ENCODE assay signal across 18 cellular contexts in the genomic region with DNA sequence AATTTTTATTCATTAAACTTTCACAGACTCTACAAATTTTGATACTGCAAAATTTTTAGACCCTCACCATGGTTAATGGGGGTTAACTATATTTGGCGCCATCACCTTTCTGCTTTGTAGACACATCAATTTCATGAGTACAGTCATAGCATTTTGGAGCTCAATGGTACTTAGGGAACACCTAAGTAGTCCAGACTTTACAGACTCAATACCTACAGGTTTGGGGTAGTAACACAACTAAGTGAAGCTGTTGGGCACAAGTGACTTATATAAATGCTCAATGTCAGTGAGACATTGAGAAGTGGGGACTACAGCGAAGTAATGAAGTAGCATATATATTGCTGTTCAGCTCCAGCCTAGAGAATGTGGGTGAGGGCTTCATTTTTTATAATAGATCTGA. TPM values are rescaled to one million over a fixed set of nuclear protein-coding genes. Genes with fewer than 3 reads are reported as not detected.
A peak's percentile ranks its signal among the peaks of the same experiment; 100 is the strongest.
DNase-seq lines count a peak whose midpoint lies in the region; ATAC-seq, FAIRE-seq and TF ChIP-seq lines count a peak whose summit lies in the region.
"Had no signal": no experiment of that assay in that cellular context is flagged by ENCODE, and none has a peak within 500 bp of the region (broad histone marks: within the 10 kb centered on the region; RNA-seq: fewer than 3 reads in every experiment).

No MANE protein-coding gene starts in this region.

- H4K20me1 ChIP-seq in HepG2 (ENCODE audit: insufficient read depth, low read length), result no peaks in the 10 kb centered on the region

- no TSS peak for BruUV-seq in HepG2 (replicated peaks; lab: Mats Ljungman, UMichigan)

- H3K27me3 Mint-ChIP-seq in T-helper 1 cell treated with Interleukin-12 subunit alpha and Interleukin-12 subunit beta and Interleukin-4 antibody, amounts not matched to agents 30 μg/mL and 1 μg/mL, for 36 hours (ENCODE audit: low read depth), result no peaks in the 10 kb centered on the region
- no peaks in the 10 kb centered on the region for H3K27me3 Mint-ChIP-seq in effector memory CD8-positive, alpha-beta T cell

- H3K36me3 ChIP-seq in right lobe of liver (no peaks in the 10 kb centered on the region), HepG2 (replicated peaks in 1 of 2; ENCODE audit: control insufficient read depth in 1 of 2, insufficient read depth in 2 of 2, low read length in 2 of 2) (no peaks in the 10 kb centered on the region), upper lobe of right lung (no peaks in the 10 kb centered on the region)
- H3K36me3 ChIP-seq: lower lobe of right lung had no signal

- no peak overlapping the region for H2AFZ ChIP-seq in HepG2 (ENCODE audit: low read length)

- DNase-seq in right lobe of liver, result no peak
- no peak for DNase-seq in HepG2 (ENCODE audit: low spot score)
- no peak for DNase-seq in effector memory CD8-positive, alpha-beta T cell
- DNase-seq in upper lobe of right lung, result no peak
- no peak for DNase-seq in HuH-7 (ENCODE audit: low spot score)
- DNase-seq in foreskin melanocyte, result no peak
- no peak for DNase-seq in SKM-1 treated with dmso at 0.1 percent for 144 hours (lab: John Stamatoyannopoulos, UW; ENCODE audit: unreplicated experiment)
- DNase-seq: activated CD4-positive, alpha-beta T cell treated with anti-CD3 and anti-CD28 coated beads, Interleukin-2, amount 50 U/mL, for 4 hours; KBM-7; lower lobe of right lung; NCI-H1417 treated with DMSO at 0.1 percent for 48 hours; NCI-H2227 treated with DMSO at 0.1 percent for 48 hours; SIG-M5; T1000; testis had no signal

- peak overlapping the region; percentile 98 for H3K27ac Mint-ChIP-seq in T-helper 1 cell treated with Interleukin-12 subunit alpha and Interleukin-12 subunit beta and Interleukin-4 antibody, amounts not matched to agents 30 μg/mL and 1 μg/mL, for 36 hours
- peak overlapping the region; percentile 92 to 97 for H3K27ac Mint-ChIP-seq in effector memory CD8-positive, alpha-beta T cell

- POLR2A ChIA-PET in HepG2 (lab: Yijun Ruan, JAX), result no interaction called here

- no peaks in the 10 kb centered on the region for H3K9me3 ChIP-seq in right lobe of liver
- no peaks in the 10 kb centered on the region for H3K9me3 ChIP-seq in HepG2 (ENCODE audit: low read length)
- H3K9me3 ChIP-seq in upper lobe of right lung, result no peaks in the 10 kb centered on the region
- H3K9me3 ChIP-seq: lower lobe of right lung, testis had no signal

- ATAC-seq in right lobe of liver, result no peak
- ATAC-seq in HepG2, result no peak
- ATAC-seq in effector memory CD8-positive, alpha-beta T cell (replicated peaks), result no peak
- ATAC-seq in upper lobe of right lung, result no peak

- no peaks in the 10 kb centered on the region for H3K9me3 Mint-ChIP-seq in T-helper 1 cell treated with Interleukin-12 subunit alpha and Interleukin-12 subunit beta and Interleukin-4 antibody, amounts not matched to agents 30 μg/mL and 1 μg/mL, for 36 hours
- H3K9me3 Mint-ChIP-seq in effector memory CD8-positive, alpha-beta T cell, result no peaks in the 10 kb centered on the region
- H3K9me3 Mint-ChIP-seq: nephron had no signal

- FAIRE-seq in HepG2 (lab: Jason Lieb, UNC), result no peak
- FAIRE-seq: endometrium had no signal

- intact Hi-C loops in right lobe of liver (cut with DNase I), result no loop called here
- intact Hi-C loops in HepG2 (cut with micrococcal nuclease; ENCODE audit: unreplicated experiment), result no loop called here
- intact Hi-C loops in upper lobe of right lung (cut with DNase I), result no loop called here

- TF ChIP-seq POLR2A in right lobe of liver (IDR thresholded peaks at IDR 0.05), result no peak
- TF ChIP-seq POLR2A in HepG2 (IDR thresholded peaks at IDR 0.05; ENCODE audit: insufficient read depth in 1 of 2, low read depth in 2 of 2, low read length in 2 of 2), result no peak

- H3K27me3 ChIP-seq in right lobe of liver (no peaks in the 10 kb centered on the region), HepG2 (ENCODE audit: control insufficient read depth in 1 of 2, insufficient read depth in 2 of 2, low read length in 2 of 2) (0 out of 5 replicates have a peak, but pooled peaks cover 0 to 2% of the 10 kb centered on the region in 2 experiments), upper lobe of right lung (no peaks in the 10 kb centered on the region)
- H3K27me3 ChIP-seq: testis had no signal

- CTCF ChIA-PET in HepG2 (lab: Yijun Ruan, JAX; ENCODE audit: low intra/inter-chr PET ratio, low total read pairs), result no interaction called here

- in situ Hi-C loops in HepG2 (cut with HindIII; ENCODE audit: extremely low pct_ligation_motif_present, low pct_unique_long_range_greater_than_20kb), result no loop called here

- peak overlapping the region; percentile 88 for H3K4me3 Mint-ChIP-seq in T-helper 1 cell treated with Interleukin-12 subunit alpha and Interleukin-12 subunit beta and Interleukin-4 antibody, amounts not matched to agents 30 μg/mL and 1 μg/mL, for 36 hours
- H3K4me3 Mint-ChIP-seq in effector memory CD8-positive, alpha-beta T cell, result peak overlapping the region; percentile 78 to 91

- no peak overlapping the region for H3K9ac ChIP-seq in HepG2 (ENCODE audit: insufficient read depth, low read depth, low read length)

- peaks cover 0 to 21% (median 0%) of the 10 kb centered on the region in 4 donors for H3K4me1 ChIP-seq in right lobe of liver
- H3K4me1 ChIP-seq in HepG2 (ENCODE audit: insufficient read depth, low read length), result 0 out of 2 replicates have a peak, but pooled peaks cover 7% of the 10 kb centered on the region
- H3K4me1 ChIP-seq in upper lobe of right lung, result peaks cover 34% of the 10 kb centered on the region
- H3K4me1 ChIP-seq: testis had no signal

- peaks cover 69% of the 10 kb centered on the region for H3K4me1 Mint-ChIP-seq in T-helper 1 cell treated with Interleukin-12 subunit alpha and Interleukin-12 subunit beta and Interleukin-4 antibody, amounts not matched to agents 30 μg/mL and 1 μg/mL, for 36 hours (ENCODE audit: low read depth)
- peaks cover 33 to 66% of the 10 kb centered on the region in 2 donors for H3K4me1 Mint-ChIP-seq in effector memory CD8-positive, alpha-beta T cell (ENCODE audit: low read depth in 2 of 2)

- H3K79me2 ChIP-seq in HepG2 (ENCODE audit: insufficient read depth, low read length), result no peaks in the 10 kb centered on the region

- H3K4me2 ChIP-seq in HepG2 (ENCODE audit: low read depth, low read length), result no peak overlapping the region

- H3K27ac ChIP-seq in right lobe of liver (peak overlapping the region in 2 of 3 donors; percentile 80 to 87), HepG2 (ENCODE audit: extremely low read length, insufficient read depth, low read length) (no peak overlapping the region), upper lobe of right lung (peak overlapping the region; percentile 9)
- H3K27ac ChIP-seq: testis had no signal

- TF ChIP-seq CTCF in right lobe of liver (IDR thresholded peaks at IDR 0.05), result no peak
- TF ChIP-seq CTCF in HepG2 (CRISPR knock-in tag; IDR thresholded peaks at IDR 0.05), result no peak
- no peak for TF ChIP-seq CTCF in upper lobe of right lung (IDR thresholded peaks at IDR 0.05)

- WGBS in right lobe of liver (ENCODE audit: insufficient coverage, low coverage, low lambda C conversion rate, missing lambda C conversion rate), result 72% methylated on average over 2 of the region's 2 CpGs
- WGBS in HepG2 (ENCODE audit: low lambda C conversion rate), result 44% methylated on average over 2 of the region's 2 CpGs

- H3K36me3 Mint-ChIP-seq in T-helper 1 cell treated with Interleukin-12 subunit alpha and Interleukin-12 subunit beta and Interleukin-4 antibody, amounts not matched to agents 30 μg/mL and 1 μg/mL, for 36 hours (ENCODE audit: low read depth), result peaks cover 35% of the 10 kb centered on the region
- peaks cover 35% of the 10 kb centered on the region for H3K36me3 Mint-ChIP-seq in effector memory CD8-positive, alpha-beta T cell (ENCODE audit: insufficient read depth)

- no peak overlapping the region for H3K4me3 ChIP-seq in right lobe of liver
- H3K4me3 ChIP-seq in HepG2 (replicated peaks in 1 of 3; ENCODE audit: insufficient read depth in 1 of 3, low read depth in 2 of 3, low read length in 3 of 3), result no peak overlapping the region
- no peak overlapping the region for H3K4me3 ChIP-seq in upper lobe of right lung
- H3K4me3 ChIP-seq: testis had no signal

- TF ChIP-seq EP300 in HepG2 (IDR thresholded peaks at IDR 0.05; ENCODE audit: low read depth in 2 of 2, low read length in 2 of 2), result no peak
- TF ChIP-seq EP300 in HepG2 (CRISPR knock-in tag; IDR thresholded peaks at IDR 0.05; ENCODE audit: borderline replicate concordance), result no peak

- no peak for TF ChIP-seq RAD21 in HepG2 (CRISPR knock-in tag; IDR thresholded peaks at IDR 0.05)

RNA-seq across cellular contexts. Expression of a gene that starts 7.5 kb away (rescaled TPM):
- 1 to 10 TPM in 3 of 6 experiments, under 1 TPM in 3; 0.29 to 7.9 (median 3.9) TPM for total RNA-seq in right lobe of liver
- not detected in 2 replicates for total RNA-seq in HepG2 (2016; rRNA removed; fragmentation: Illumina TruSeq; extraction: Trizol)
- not detected in 2 replicates for total RNA-seq in HepG2 (2016; cell fraction: cytosol; rRNA removed; fragmentation: Illumina TruSeq; extraction: Trizol; ENCODE audit: low read depth)
- not detected in 2 replicates for total RNA-seq in HepG2 (2016; cell fraction: insoluble cytoplasmic fraction; rRNA removed; fragmentation: Illumina TruSeq; extraction: Trizol)
- not detected in 2 replicates for total RNA-seq in HepG2 (2016; cell fraction: membrane; rRNA removed; fragmentation: Illumina TruSeq; extraction: Trizol)
- total RNA-seq in HepG2 (2016; cell fraction: nucleus; rRNA removed; fragmentation: Illumina TruSeq; extraction: Trizol), result not detected in 2 replicates
- not detected in 2 replicates for polyA plus RNA-seq in HepG2 (2011; rRNA removed)
- not detected in 2 replicates for polyA plus RNA-seq in HepG2 (2011; cell fraction: cytosol; rRNA removed)
- not detected in 2 replicates for polyA plus RNA-seq in HepG2 (2011; cell fraction: nucleus; rRNA removed)
- not detected in 2 replicates for polyA plus RNA-seq in HepG2 (2012)
- not detected in 2 replicates for polyA plus RNA-seq in HepG2 (2016; cell fraction: cytosol; fragmentation: Illumina TruSeq; extraction: Trizol; ENCODE audit: low read depth)
- not detected in 2 replicates for polyA plus RNA-seq in HepG2 (2016; cell fraction: insoluble cytoplasmic fraction; fragmentation: Illumina TruSeq; extraction: Trizol; ENCODE audit: low read depth)
- not detected in 2 replicates for polyA plus RNA-seq in HepG2 (2016; cell fraction: membrane; fragmentation: Illumina TruSeq; extraction: Trizol; ENCODE audit: low read depth)
- not detected in 2 replicates for polyA plus RNA-seq in HepG2 (2016; cell fraction: nucleus; fragmentation: Illumina TruSeq; extraction: Trizol; ENCODE audit: insufficient read depth, low read depth)
- not detected in 2 replicates for polyA minus RNA-seq in HepG2 (2011; rRNA and poly(A)+ RNA removed; ENCODE audit: low replicate concordance)
- not detected in 2 replicates for polyA minus RNA-seq in HepG2 (2011; cell fraction: cytosol; rRNA and poly(A)+ RNA removed)
- not detected in 2 replicates for polyA minus RNA-seq in HepG2 (2011; cell fraction: nucleus; rRNA and poly(A)+ RNA removed)
- 25.2 TPM for total RNA-seq in upper lobe of right lung
